10 cellular contexts compared by ENCODE assay signal in genomic region chr9:114047717-114048116, GRCh38. TPM values are rescaled to one million over a fixed set of nuclear protein-coding genes. Genes with fewer than 3 reads are reported as not detected.
A peak's percentile ranks its signal among the peaks of the same experiment; 100 is the strongest.
DNase-seq lines count a peak whose midpoint lies in the region; ATAC-seq and TF ChIP-seq lines count a peak whose summit lies in the region.
"Had no signal": no experiment of that assay in that cellular context is flagged by ENCODE, and none has a peak within 500 bp of the region (broad histone marks: within the 10 kb centered on the region; RNA-seq: fewer than 3 reads in every experiment).

No MANE protein-coding gene starts in this region.

- H3K79me2 ChIP-seq in GM23338 (replicated peaks; ENCODE audit: insufficient read depth): no peaks in the 10 kb centered on the region

- no peak overlapping the region for H3K4me3 ChIP-seq in GM23338

- H3K27ac Mint-ChIP-seq in GM23338 (no peak overlapping the region), CD14-positive monocyte (no peak overlapping the region)
- H3K27ac Mint-ChIP-seq: nephron progenitor cell had no signal

- H3K9me3 Mint-ChIP-seq in GM23338 (no peaks in the 10 kb centered on the region), CD14-positive monocyte (peaks cover 0 to 2% (median 0%) of the 10 kb centered on the region in 7 donors)

- no peaks in the 10 kb centered on the region for H3K36me3 ChIP-seq in GM23338 (ENCODE audit: insufficient read depth)

- no peaks in the 10 kb centered on the region for H3K4me1 ChIP-seq in GM23338 (ENCODE audit: insufficient read depth)

- H3K27ac ChIP-seq in 22Rv1: no peak overlapping the region; the same call in 1 of the 2 replicates
- no peak overlapping the region for H3K27ac ChIP-seq in GM23338 (ENCODE audit: low read depth)
- no peak overlapping the region for H3K27ac ChIP-seq in VCaP

- no peak overlapping the region for H2AFZ ChIP-seq in GM23338

- H3K27me3 Mint-ChIP-seq in GM23338 (ENCODE audit: insufficient read depth, low read depth, poor library complexity) (no peaks in the 10 kb centered on the region), CD14-positive monocyte (ENCODE audit: low read depth in 3 of 3) (peaks cover 0 to 2% (median 0%) of the 10 kb centered on the region in 3 donors)

- H3K4me1 Mint-ChIP-seq in GM23338 (no peaks in the 10 kb centered on the region; the same call in 2 of the 3 replicates), CD14-positive monocyte (no peaks in the 10 kb centered on the region)
- H3K4me1 Mint-ChIP-seq: nephron progenitor cell had no signal

- no peaks in the 10 kb centered on the region for H3K27me3 ChIP-seq in GM23338 (ENCODE audit: insufficient read depth)

- intact Hi-C loops in CD14-positive monocyte (cut with micrococcal nuclease): no loop called here

- H3K9me2 ChIP-seq in GM23338 (ENCODE audit: insufficient read depth): 0 out of 2 replicates have a peak, but pooled peaks cover 4% of the 10 kb centered on the region

- peak; percentile 37; the same call in 1 of the 2 replicates for TF ChIP-seq CTCF in 22Rv1 (IDR thresholded peaks at IDR 0.05)
- peak; percentile 47 to 73 for TF ChIP-seq CTCF in GM23338 (conservative IDR thresholded peaks at IDR 0.05; ENCODE audit: low read depth in 2 of 2)
- TF ChIP-seq CTCF in VCaP (conservative IDR thresholded peaks at IDR 0.05): peak; percentile 68
- TF ChIP-seq CTCF in CD14-positive monocyte (IDR thresholded peaks at IDR 0.05): no peak

- DNase-seq in GM23338 (ENCODE audit: low spot score) (peak; percentile 65), iris pigment epithelial cell (ENCODE audit: low read depth) (peak; percentile 17), COLO829 (ENCODE audit: low spot score) (no peak), CD14-positive monocyte (ENCODE audit: low spot score) (no peak), NCI-H1436 (lab: John Stamatoyannopoulos, UW) (no peak)
- no peak for DNase-seq in activated CD4-positive, alpha-beta T cell treated with anti-CD3 and anti-CD28 coated beads, Interleukin-2, amount 50 U/mL, for 48 hours
- DNase-seq: MV-4-11, nephron progenitor cell had no signal

- peak; percentile 94 for ATAC-seq in GM23338

- H3K36me3 Mint-ChIP-seq in GM23338 (ENCODE audit: low read depth) (peaks cover 36% of the 10 kb centered on the region), CD14-positive monocyte (peaks cover 20 to 30% of the 10 kb centered on the region in 2 donors)

- H3K4me2 ChIP-seq in GM23338: no peak overlapping the region

- no peak overlapping the region for H3K4me3 Mint-ChIP-seq in GM23338
- no peak overlapping the region for H3K4me3 Mint-ChIP-seq in CD14-positive monocyte
- H3K4me3 Mint-ChIP-seq: nephron progenitor cell had no signal

- no peaks in the 10 kb centered on the region for H3F3A ChIP-seq in GM23338 (replicated peaks; ENCODE audit: low read depth)

- H4K20me1 ChIP-seq in GM23338 (replicated peaks; ENCODE audit: insufficient read depth): peaks cover 4% of the 10 kb centered on the region

TF ChIP-seq in GM23338, 12 proteins besides CTCF, POLR2A, EP300 and RAD21 (continues in another document):
- TF ChIP-seq STAT1 (IDR thresholded peaks at IDR 0.05; ENCODE audit: unreplicated experiment) (no peak), CREB1 (CRISPR knock-in tag; IDR thresholded peaks at IDR 0.05; ENCODE audit: low read depth) (no peak), EZH2phosphoT487 (IDR thresholded peaks at IDR 0.05; ENCODE audit: unreplicated experiment) (no peak), REST (IDR thresholded peaks at IDR 0.05; ENCODE audit: unreplicated experiment) (no peak), EZH2 (IDR thresholded peaks at IDR 0.05; ENCODE audit: low read depth, unreplicated experiment) (no peak), NANOG (IDR thresholded peaks at IDR 0.05; ENCODE audit: borderline replicate concordance) (no peak), POLR2AphosphoS5 (IDR thresholded peaks at IDR 0.05; ENCODE audit: low read depth) (no peak), JUNB (IDR thresholded peaks at IDR 0.05; ENCODE audit: unreplicated experiment) (no peak), ZNF462 (CRISPR knock-in tag; IDR thresholded peaks at IDR 0.05) (no peak), ZNF114 (CRISPR knock-in tag; IDR thresholded peaks at IDR 0.05) (no peak)

RNA-seq across cellular contexts. Expression of gene AMBP, which starts 30.4 kb away (rescaled TPM):
- 1.3 and 4.0 TPM in 2 replicates for total RNA-seq in GM23338 (2014; rRNA removed; shearing (Covaris generic))
- 1.6 and 2.0 TPM in 2 replicates for polyA plus RNA-seq in GM23338 (2016; fragmentation: Nextera tagmentation; extraction: Ambion mirVana)
- polyA plus RNA-seq in CD14-positive monocyte: not detected

RNA-seq across cellular contexts. Expression of gene KIF12, which starts 51.4 kb away (rescaled TPM):
- total RNA-seq in GM23338 (2014; rRNA removed; shearing (Covaris generic)): 0.58 and 4.3 TPM in 2 replicates
- polyA plus RNA-seq in GM23338 (2016; fragmentation: Nextera tagmentation; extraction: Ambion mirVana): 4.2 and 4.7 TPM in 2 replicates
- not detected for polyA plus RNA-seq in CD14-positive monocyte

Comparison
In these comparisons a context has a peak if more than half of its experiments do, and no peak if none do; other contexts are left out.
1. DNase-seq: peak in GM23338 (single experiment) and iris pigment epithelial cell (single experiment); none in activated CD4-positive, alpha-beta T cell treated with anti-CD3 and anti-CD28 coated beads, Interleukin-2, amount 50 U/mL, for 48 hours (0 of 2), COLO829 (single experiment), CD14-positive monocyte (single experiment) and NCI-H1436 (single experiment).